ENCODE assay signal across 8 cellular contexts in genomic region chr6:57317060-57317943, GRCh38. TPM values are rescaled to one million over a fixed set of nuclear protein-coding genes. Genes with fewer than 3 reads are reported as not detected.
DNase-seq lines count a peak whose midpoint lies in the region; ATAC-seq and TF ChIP-seq lines count a peak whose summit lies in the region.

Gene PRIM2, plus strand, starts transcription at chr6:57317630. Its CDS starts 816 bp downstream, at chr6:57318446.

- H3K9me3 ChIP-seq in AG04450 (ENCODE audit: control insufficient read depth, insufficient read depth, low read length): no peaks in the 10 kb centered on the region

- CTCF ChIA-PET in AG04450 (lab: Charles Lee): interaction anchor here (0.6 to 4.7 kb wide), 29 partner anchors 12 to 680 kb away, joined by 3 to 109 read pairs (median 5); partner anchors contain the start of genes BAG2 and BEND6
- CTCF ChIA-PET in activated B cell treated with CpG ODN at 0.5 μM for 24 hours (lab: Charles Lee): interaction anchor here (0.7 to 4.7 kb wide), 9 partner anchors 9 to 682 kb away, joined by 3 to 112 read pairs (median 5); no protein-coding TSS in a partner anchor

- H3K27ac Mint-ChIP-seq in activated B cell treated with CpG ODN at 0.5 μM for 24 hours: peak within 1 kb of the TSS; percentile 89

- no peaks in the 10 kb centered on the region for H3K9me3 Mint-ChIP-seq in activated B cell treated with CpG ODN at 0.5 μM for 24 hours

- peak within 1 kb of the TSS; percentile 53 for H3K27ac ChIP-seq in AG04450 (ENCODE audit: low read depth, low read length)

- TF ChIP-seq CTCF in AG04450 (IDR thresholded peaks at IDR 0.05; ENCODE audit: low read depth, low read length) (no peak), activated B cell treated with CpG ODN at 0.5 μM for 24 hours (IDR thresholded peaks at IDR 0.05) (no peak)

- POLR2A ChIA-PET in AG04450 (lab: Yijun Ruan, JAX) (interaction anchor here (0.5 to 1.9 kb wide), 5 partner anchors 49 to 455 kb away, joined by 3 to 8 read pairs (median 3); partner anchors contain the start of genes BAG2 and RAB23), activated B cell treated with CpG ODN at 0.5 μM for 24 hours (lab: Charles Lee) (interaction anchor here (1.1 to 1.2 kb wide), 3 partner anchors 95 to 414 kb away, joined by 3 to 4 read pairs (median 3); partner anchors contain the start of genes BAG2 and RAB23)

- DNase-seq in AG04450 (ENCODE audit: low read depth, low spot score): peak; percentile 41
- DNase-seq in NCI-H2227 treated with DMSO at 0.1 percent for 48 hours (lab: John Stamatoyannopoulos, UW): peak; percentile 78
- DNase-seq in activated B cell treated with CpG ODN at 0.5 μM for 24 hours: peak; percentile 55
- peak; percentile 80 for DNase-seq in central memory CD4-positive, alpha-beta T cell
- peak; percentile 92 for DNase-seq in inferior parietal cortex (ENCODE audit: extremely low spot score)
- peak; percentile 39 for DNase-seq in smooth muscle cell of the brain vasculature (ENCODE audit: low read depth, low spot score)

- H3K4me1 Mint-ChIP-seq in activated B cell treated with CpG ODN at 0.5 μM for 24 hours: peaks cover 18% of the 10 kb centered on the region

- peaks cover 9% of the 10 kb centered on the region for H3K27me3 Mint-ChIP-seq in activated B cell treated with CpG ODN at 0.5 μM for 24 hours

- H3K36me3 Mint-ChIP-seq in activated B cell treated with CpG ODN at 0.5 μM for 24 hours (ENCODE audit: low read depth): peaks cover 28% of the 10 kb centered on the region

- H3K4me3 ChIP-seq in AG04450 (ENCODE audit: low read depth, low read length): peak within 1 kb of the TSS; percentile 95

- ATAC-seq in GM18909 (IDR thresholded peaks at IDR 0.05; ENCODE audit: poor library complexity, unreplicated experiment): peak; percentile 90
- peak; percentile 81 for ATAC-seq in HG03159 (IDR thresholded peaks at IDR 0.05; ENCODE audit: unreplicated experiment)
- peak; percentile 79 for ATAC-seq in activated B cell treated with CpG ODN at 0.5 μM for 24 hours (ENCODE audit: low read depth)

- H3K4me3 Mint-ChIP-seq in activated B cell treated with CpG ODN at 0.5 μM for 24 hours: peak within 1 kb of the TSS; percentile 97

- intact Hi-C loops in activated B cell treated with CpG ODN at 0.5 μM for 24 hours (cut with micrococcal nuclease): loop anchor here (1.0 to 5.0 kb wide), 9 partner anchors 145 to 725 kb away; partner anchors contain the start of genes BAG2, BEND6, KIAA1586 and ZNF451

- H3K27me3 ChIP-seq in AG04450 (ENCODE audit: control insufficient read depth, insufficient read depth, low read length): no peaks in the 10 kb centered on the region

RNA-seq across cellular contexts. Expression of gene PRIM2, which starts in this region (rescaled TPM):
- 23.8 and 30.2 TPM in 2 replicates for polyA plus RNA-seq in AG04450 (2011; rRNA removed)
- polyA minus RNA-seq in AG04450 (2011; rRNA and poly(A)+ RNA removed): 27.9 and 38.4 TPM in 2 replicates
- total RNA-seq in activated B cell treated with CpG ODN at 0.5 μM for 24 hours: 16.7 and 19.7 TPM in 2 replicates

Comparison
In these comparisons a context has a peak if more than half of its experiments do, and no peak if none do; other contexts are left out.
1. Peak in every context shown above with its lines: DNase-seq, ATAC-seq, H3K4me3 ChIP-seq and H3K27ac ChIP-seq.
2. DNase-seq: peak in every context shown above with its lines; median percentile 92 in inferior parietal cortex; 80 in central memory CD4-positive, alpha-beta T cell; 78 in NCI-H2227 treated with DMSO at 0.1 percent for 48 hours; 55 in activated B cell treated with CpG ODN at 0.5 μM for 24 hours; 41 in AG04450; 39 in smooth muscle cell of the brain vasculature.